20 cellular contexts compared by ENCODE assay signal in the genomic region with DNA sequence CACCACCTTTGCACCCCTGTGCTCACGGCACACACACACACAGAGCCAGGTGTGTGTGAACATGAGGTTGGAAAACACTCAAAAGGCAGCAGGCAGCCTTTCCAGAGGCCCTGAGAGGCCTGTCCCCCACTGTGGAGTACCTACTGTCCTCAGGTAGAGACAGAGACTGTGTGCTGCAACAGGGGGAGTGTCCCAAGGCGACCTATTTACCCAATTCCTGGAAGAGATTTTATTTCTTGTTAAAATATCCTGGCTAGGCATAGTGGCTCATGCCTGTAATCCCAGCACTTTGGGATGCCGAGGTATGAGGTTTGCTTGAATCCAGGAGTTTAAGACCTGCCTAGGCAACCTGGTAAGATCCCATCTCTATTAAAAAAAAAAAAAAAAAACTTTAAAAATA.
DNase-seq lines count a peak whose midpoint lies in the region; ATAC-seq and TF ChIP-seq lines count a peak whose summit lies in the region.
"Had no signal": no experiment of that assay in that cellular context is flagged by ENCODE, and none has a peak within 500 bp of the region (broad histone marks: within the 10 kb centered on the region; RNA-seq: fewer than 3 reads in every experiment).

No MANE protein-coding gene starts in this region.

- no peak for ATAC-seq in stimulated activated effector memory CD8-positive, alpha-beta T cell treated with anti-CD3 and anti-CD28 coated beads, Interleukin-12 subunit alpha, Interleukin-12 subunit beta, amount 100 ng/mL, for 72 hours
- ATAC-seq: GM12878 had no signal

- H3K4me3 Mint-ChIP-seq in neural crest cell: no peak overlapping the region
- no peak overlapping the region for H3K4me3 Mint-ChIP-seq in stimulated activated effector memory CD8-positive, alpha-beta T cell treated with anti-CD3 and anti-CD28 coated beads, Interleukin-12 subunit alpha, Interleukin-12 subunit beta, amount 100 ng/mL, for 72 hours
- H3K4me3 Mint-ChIP-seq: B cell; CD4-positive, CD25-positive, alpha-beta regulatory T cell; CD8-positive, alpha-beta memory T cell had no signal

- H3K27ac ChIP-seq in vagina: no peak overlapping the region
- H3K27ac ChIP-seq: BLaER1 treated with 17β-estradiol and CSF1 and Interleukin-3, amounts not matched to agents 10 nM and 100 nM had no signal

- H3K27ac Mint-ChIP-seq in neural crest cell (ENCODE audit: unreplicated experiment): peak overlapping the region; percentile 12
- H3K27ac Mint-ChIP-seq in stimulated activated effector memory CD8-positive, alpha-beta T cell treated with anti-CD3 and anti-CD28 coated beads, Interleukin-12 subunit alpha, Interleukin-12 subunit beta, amount 100 ng/mL, for 72 hours: peak overlapping the region; percentile 55
- H3K27ac Mint-ChIP-seq: B cell; CD4-positive, CD25-positive, alpha-beta regulatory T cell had no signal

- no peaks in the 10 kb centered on the region for H3K9me3 Mint-ChIP-seq in neural crest cell
- H3K9me3 Mint-ChIP-seq in stimulated activated effector memory CD8-positive, alpha-beta T cell treated with anti-CD3 and anti-CD28 coated beads, Interleukin-12 subunit alpha, Interleukin-12 subunit beta, amount 100 ng/mL, for 72 hours: no peaks in the 10 kb centered on the region
- H3K9me3 Mint-ChIP-seq: CD4-positive, CD25-positive, alpha-beta regulatory T cell; CD8-positive, alpha-beta memory T cell had no signal

- no peak overlapping the region for H3K4me3 ChIP-seq in vagina
- H3K4me3 ChIP-seq: BLaER1 treated with 17β-estradiol and CSF1 and Interleukin-3, amounts not matched to agents 10 nM and 100 nM; GM12878; HAP-1 had no signal

- H3K4me1 ChIP-seq in vagina: peaks cover 7% of the 10 kb centered on the region
- H3K4me1 ChIP-seq: HAP-1 had no signal

- no peak for TF ChIP-seq POLR2A in vagina (IDR thresholded peaks at IDR 0.05)

- no peaks in the 10 kb centered on the region for H3K27me3 Mint-ChIP-seq in neural crest cell (ENCODE audit: low read depth)

- H3K9me3 ChIP-seq in vagina: no peaks in the 10 kb centered on the region
- H3K9me3 ChIP-seq: BLaER1 treated with 17β-estradiol and CSF1 and Interleukin-3, amounts not matched to agents 10 nM and 100 nM; HAP-1 had no signal

- intact Hi-C loops in vagina (cut with DNase I): no loop called here

- peak; percentile 3 for DNase-seq in NCI-H510A treated with DMSO at 0.1 percent for 48 hours (lab: John Stamatoyannopoulos, UW)
- DNase-seq in NCI-H510A (lab: John Stamatoyannopoulos, UW): no peak
- peak; percentile 12 for DNase-seq in NCI-H774 (lab: John Stamatoyannopoulos, UW)
- no peak for DNase-seq in neural crest cell (ENCODE audit: low read depth, low spot score)
- DNase-seq in stimulated activated effector memory CD8-positive, alpha-beta T cell treated with anti-CD3 and anti-CD28 coated beads, Interleukin-12 subunit alpha, Interleukin-12 subunit beta, amount 100 ng/mL, for 72 hours (ENCODE audit: low spot score in 2 of 2): no peak
- DNase-seq in vagina (ENCODE audit: extremely low spot score in 2 of 2): no peak
- DNase-seq in C1 segment of cervical spinal cord (lab: John Stamatoyannopoulos, UW): no peak
- DNase-seq in HPDE6-E6E7 (ENCODE audit: extremely low spot score): no peak
- DNase-seq: 8988T; CD4-positive, CD25-positive, alpha-beta regulatory T cell; CD8-positive, alpha-beta memory T cell; COR-L47; DMS 273 treated with DMSO at 0.1 percent for 48 hours; DMS53; DND-41; EL had no signal

- H3K36me3 Mint-ChIP-seq in neural crest cell (ENCODE audit: low read depth): no peaks in the 10 kb centered on the region
- no peaks in the 10 kb centered on the region for H3K36me3 Mint-ChIP-seq in stimulated activated effector memory CD8-positive, alpha-beta T cell treated with anti-CD3 and anti-CD28 coated beads, Interleukin-12 subunit alpha, Interleukin-12 subunit beta, amount 100 ng/mL, for 72 hours
- H3K36me3 Mint-ChIP-seq: CD4-positive, CD25-positive, alpha-beta regulatory T cell; CD8-positive, alpha-beta memory T cell had no signal

- H3K27me3 ChIP-seq in vagina: no peaks in the 10 kb centered on the region
- H3K27me3 ChIP-seq: BLaER1 treated with 17β-estradiol and CSF1 and Interleukin-3, amounts not matched to agents 10 nM and 100 nM had no signal

- peaks cover 16% of the 10 kb centered on the region for H3K4me1 Mint-ChIP-seq in neural crest cell
- no peaks in the 10 kb centered on the region for H3K4me1 Mint-ChIP-seq in stimulated activated effector memory CD8-positive, alpha-beta T cell treated with anti-CD3 and anti-CD28 coated beads, Interleukin-12 subunit alpha, Interleukin-12 subunit beta, amount 100 ng/mL, for 72 hours
- H3K4me1 Mint-ChIP-seq: B cell; CD4-positive, CD25-positive, alpha-beta regulatory T cell; CD8-positive, alpha-beta memory T cell had no signal

- TF ChIP-seq CTCF in neural crest cell (conservative IDR thresholded peaks at IDR 0.05) (no peak), vagina (IDR thresholded peaks at IDR 0.05) (no peak)

- H3K36me3 ChIP-seq in vagina: no peaks in the 10 kb centered on the region
- H3K36me3 ChIP-seq: BLaER1 treated with 17β-estradiol and CSF1 and Interleukin-3, amounts not matched to agents 10 nM and 100 nM; HAP-1 had no signal

Comparison
In these comparisons a context has a peak if more than half of its experiments do, and no peak if none do; other contexts are left out.
1. DNase-seq: peak in NCI-H510A treated with DMSO at 0.1 percent for 48 hours (single experiment) and NCI-H774 (single experiment); none in NCI-H510A (single experiment), neural crest cell (single experiment), stimulated activated effector memory CD8-positive, alpha-beta T cell treated with anti-CD3 and anti-CD28 coated beads, Interleukin-12 subunit alpha, Interleukin-12 subunit beta, amount 100 ng/mL, for 72 hours (0 of 2), vagina (0 of 2), C1 segment of cervical spinal cord (0 of 14) and HPDE6-E6E7 (single experiment).